In genomic region chr3:168570404-168571173, GRCh38 we compare ENCODE assay signal across 29 cellular contexts.
"Had no signal": no experiment of that assay in that cellular context is flagged by ENCODE, and none has a peak within 500 bp of the region (broad histone marks: within the 10 kb centered on the region; RNA-seq: fewer than 3 reads in every experiment).

No MANE protein-coding gene starts in this region.

- DNase-seq: activated B cell treated with CpG ODN at 0.5 μM for 24 hours; activated CD4-positive, alpha-beta memory T cell treated with anti-CD3 and anti-CD28 coated beads, Interleukin-2, amount 10 ng/mL, durations not matched to agents 7 days and 5 days; activated CD4-positive, alpha-beta T cell treated with anti-CD3 and anti-CD28 coated beads for 4 hours; activated CD4-positive, alpha-beta T cell treated with anti-CD3 and anti-CD28 coated beads, Interleukin-2, amount 50 U/mL, for 1 hour; activated CD4-positive, CD25-positive, alpha-beta regulatory T cell treated with anti-CD3 and anti-CD28 coated beads, Interleukin-2, amount 50 U/mL, for 72 hours; activated CD8-positive, alpha-beta memory T cell treated with anti-CD3 and anti-CD28 coated beads for 24 hours; activated CD8-positive, alpha-beta memory T cell treated with anti-CD3 and anti-CD28 coated beads, Interleukin-2, amount 10 ng/mL, durations not matched to agents 7 days and 5 days; activated CD8-positive, alpha-beta memory T cell treated with anti-CD3 and anti-CD28 coated beads, Interleukin-2, amount 50 U/mL, for 48 hours; activated effector memory CD4-positive, alpha-beta T cell treated with Interleukin-2 at 50 U/mL for 16 hours; activated naive CD4-positive, alpha-beta T cell treated with anti-CD3 and anti-CD28 coated beads, Interleukin-2, amount 10 ng/mL, durations not matched to agents 7 days and 5 days; activated naive CD8-positive, alpha-beta T cell treated with anti-CD3 and anti-CD28 coated beads, Interleukin-2, amount 50 U/mL, for 24 hours; activated T-cell treated with anti-CD3 and anti-CD28 coated beads, Interleukin-2, amount 50 U/mL, for 48 hours; anterior cingulate cortex; caudate nucleus; cerebellar nuclear complex; Karpas-422; NCI-H1105; NCI-H1417 treated with DMSO at 0.1 percent for 48 hours; NCI-H1694; NCI-H2029; NCI-H524; NK-92 treated with Interleukin-12 subunit alpha and Interleukin-12 subunit beta, amount 100 ng/mL, for 24 hours; Right ventricle myocardium superior; SW 1271; T-helper 1 cell; T-helper 2 cell; T-helper 9 cell had no signal

- H3K27ac ChIP-seq: VCaP had no signal

- FAIRE-seq: bronchial epithelial cell had no signal
